In the genomic region with DNA sequence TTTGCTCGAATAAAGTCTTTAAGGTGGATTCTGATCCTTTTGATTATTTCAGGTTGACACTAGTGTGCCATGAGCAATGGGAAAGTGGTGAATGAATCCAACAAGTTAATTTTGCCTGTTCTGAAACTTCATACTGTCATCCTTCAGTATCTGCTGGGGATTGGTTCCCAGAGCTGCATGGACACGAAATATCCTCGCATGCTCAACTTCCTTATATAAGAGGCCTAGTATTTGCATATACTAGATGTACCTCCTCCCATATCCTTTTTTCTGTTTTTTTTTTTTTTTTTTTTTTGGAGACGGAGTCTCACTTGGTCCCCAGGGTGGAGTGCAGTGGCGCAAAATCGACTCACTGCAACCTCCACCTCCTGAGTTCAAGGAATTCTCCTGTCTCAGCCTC, we compare ENCODE assay signal across 16 cellular contexts. TPM values are rescaled to one million over a fixed set of nuclear protein-coding genes. Genes with fewer than 3 reads are reported as not detected.
A peak's percentile ranks its signal among the peaks of the same experiment; 100 is the strongest.
DNase-seq lines count a peak whose midpoint lies in the region; ATAC-seq and TF ChIP-seq lines count a peak whose summit lies in the region.
"Had no signal": no experiment of that assay in that cellular context is flagged by ENCODE, and none has a peak within 500 bp of the region (broad histone marks: within the 10 kb centered on the region; RNA-seq: fewer than 3 reads in every experiment).

No MANE protein-coding gene starts in this region.

- no peak for TF ChIP-seq CTCF in NB4 (IDR thresholded peaks at IDR 0.05; ENCODE audit: low read depth, low read length)

- intact Hi-C loops in dendritic cell treated with granulocyte-macrophage colony-stimulating factor and Interleukin-4, amounts not matched to agents 40 ng/mL and 50 ng/mL, for 4 days (cut with micrococcal nuclease), result loop anchor here (5.0 kb wide), 1 partner anchor 52 kb away; no protein-coding TSS in a partner anchor
- intact Hi-C loops in activated naive CD4-positive, alpha-beta T cell treated with anti-CD3 and anti-CD28 coated beads for 36 hours (cut with micrococcal nuclease), result no loop called here

- no peak overlapping the region for H3K4me3 Mint-ChIP-seq in activated T-cell treated with anti-CD3 and anti-CD28 coated beads, Interleukin-2, amount 50 U/mL, for 72 hours
- no peak overlapping the region for H3K4me3 Mint-ChIP-seq in dendritic cell treated with granulocyte-macrophage colony-stimulating factor and Interleukin-4, amounts not matched to agents 40 ng/mL and 50 ng/mL, for 4 days
- no peak overlapping the region for H3K4me3 Mint-ChIP-seq in activated naive CD4-positive, alpha-beta T cell treated with anti-CD3 and anti-CD28 coated beads for 36 hours
- H3K4me3 Mint-ChIP-seq: CD14-positive monocyte; CD8-positive, alpha-beta T cell; H9 had no signal

- ATAC-seq in activated T-cell treated with anti-CD3 and anti-CD28 coated beads, Interleukin-2, amount 50 U/mL, for 72 hours (replicated peaks in 1 of 2), result no peak
- ATAC-seq: CD8-positive, alpha-beta T cell; HepG2 had no signal

- H3K4me3 ChIP-seq in NB4 (ENCODE audit: low read depth, low read length), result no peak overlapping the region
- H3K4me3 ChIP-seq: BLaER1 had no signal

- H3K36me3 Mint-ChIP-seq in activated T-cell treated with anti-CD3 and anti-CD28 coated beads, Interleukin-2, amount 50 U/mL, for 72 hours (ENCODE audit: insufficient read depth in 2 of 2), result no peaks in the 10 kb centered on the region
- no peaks in the 10 kb centered on the region for H3K36me3 Mint-ChIP-seq in dendritic cell treated with granulocyte-macrophage colony-stimulating factor and Interleukin-4, amounts not matched to agents 40 ng/mL and 50 ng/mL, for 4 days (ENCODE audit: low read depth)
- no peaks in the 10 kb centered on the region for H3K36me3 Mint-ChIP-seq in activated naive CD4-positive, alpha-beta T cell treated with anti-CD3 and anti-CD28 coated beads for 36 hours (ENCODE audit: low read depth)
- H3K36me3 Mint-ChIP-seq: CD14-positive monocyte; CD8-positive, alpha-beta T cell had no signal

- CTCF ChIA-PET in activated naive CD4-positive, alpha-beta T cell treated with anti-CD3 and anti-CD28 coated beads for 36 hours (lab: Charles Lee), result no interaction called here

- no peaks in the 10 kb centered on the region for H3K4me1 Mint-ChIP-seq in activated T-cell treated with anti-CD3 and anti-CD28 coated beads, Interleukin-2, amount 50 U/mL, for 72 hours (ENCODE audit: low read depth)
- peaks cover 6% of the 10 kb centered on the region for H3K4me1 Mint-ChIP-seq in dendritic cell treated with granulocyte-macrophage colony-stimulating factor and Interleukin-4, amounts not matched to agents 40 ng/mL and 50 ng/mL, for 4 days (ENCODE audit: low read depth)
- no peaks in the 10 kb centered on the region for H3K4me1 Mint-ChIP-seq in activated naive CD4-positive, alpha-beta T cell treated with anti-CD3 and anti-CD28 coated beads for 36 hours (ENCODE audit: low read depth)

- no peak for DNase-seq in activated T-cell treated with anti-CD3 and anti-CD28 coated beads, Interleukin-2, amount 50 U/mL, for 72 hours
- no peak for DNase-seq in activated T-cell treated with anti-CD3 and anti-CD28 coated beads, Interleukin-2, amount 50 U/mL, for 48 hours
- DNase-seq in NB4 (ENCODE audit: low read depth) (peak; percentile 19), HuH-7.5 (ENCODE audit: low spot score) (no peak), NCI-H2107 (lab: John Stamatoyannopoulos, UW) (no peak)
- DNase-seq in activated naive CD4-positive, alpha-beta T cell treated with anti-CD3 and anti-CD28 coated beads for 36 hours, result no peak
- DNase-seq: 8988T; Calu3; CD8-positive, alpha-beta T cell; DMS79 treated with DMSO at 0.1 percent for 48 hours; GF-D8; H9 had no signal

- H3K27me3 Mint-ChIP-seq in activated T-cell treated with anti-CD3 and anti-CD28 coated beads, Interleukin-2, amount 50 U/mL, for 72 hours (ENCODE audit: low read depth), result no peaks in the 10 kb centered on the region
- no peaks in the 10 kb centered on the region for H3K27me3 Mint-ChIP-seq in dendritic cell treated with granulocyte-macrophage colony-stimulating factor and Interleukin-4, amounts not matched to agents 40 ng/mL and 50 ng/mL, for 4 days
- H3K27me3 Mint-ChIP-seq in activated naive CD4-positive, alpha-beta T cell treated with anti-CD3 and anti-CD28 coated beads for 36 hours (ENCODE audit: low read depth), result no peaks in the 10 kb centered on the region

- no peaks in the 10 kb centered on the region for H3K9me3 Mint-ChIP-seq in activated T-cell treated with anti-CD3 and anti-CD28 coated beads, Interleukin-2, amount 50 U/mL, for 72 hours
- H3K9me3 Mint-ChIP-seq in dendritic cell treated with granulocyte-macrophage colony-stimulating factor and Interleukin-4, amounts not matched to agents 40 ng/mL and 50 ng/mL, for 4 days, result no peaks in the 10 kb centered on the region
- H3K9me3 Mint-ChIP-seq in activated naive CD4-positive, alpha-beta T cell treated with anti-CD3 and anti-CD28 coated beads for 36 hours, result no peaks in the 10 kb centered on the region
- H3K9me3 Mint-ChIP-seq: CD8-positive, alpha-beta T cell; H9 had no signal

- peak overlapping the region; percentile 48 for H3K27ac Mint-ChIP-seq in activated T-cell treated with anti-CD3 and anti-CD28 coated beads, Interleukin-2, amount 50 U/mL, for 72 hours
- H3K27ac Mint-ChIP-seq in dendritic cell treated with granulocyte-macrophage colony-stimulating factor and Interleukin-4, amounts not matched to agents 40 ng/mL and 50 ng/mL, for 4 days, result peak overlapping the region; percentile 72
- no peak overlapping the region for H3K27ac Mint-ChIP-seq in activated naive CD4-positive, alpha-beta T cell treated with anti-CD3 and anti-CD28 coated beads for 36 hours
- H3K27ac Mint-ChIP-seq: CD14-positive monocyte; CD8-positive, alpha-beta T cell; H9 had no signal

- no peak for TF ChIP-seq POLR2A in NB4 (IDR thresholded peaks at IDR 0.05; ENCODE audit: extremely low read depth, insufficient read length)

RNA-seq across cellular contexts. Expression of gene PDS5A, which starts 23.0 kb away (rescaled TPM):
- total RNA-seq in activated T-cell treated with anti-CD3 and anti-CD28 coated beads, Interleukin-2, amount 50 U/mL, for 72 hours, result 100 to 1,000 TPM; 111 to 128 TPM
- 10 to 100 TPM; 86.8 to 89.1 TPM for total RNA-seq in activated naive CD4-positive, alpha-beta T cell treated with anti-CD3 and anti-CD28 coated beads for 36 hours

RNA-seq across cellular contexts. Expression of gene N4BP2, which starts 55.9 kb away (rescaled TPM):
- total RNA-seq in activated T-cell treated with anti-CD3 and anti-CD28 coated beads, Interleukin-2, amount 50 U/mL, for 72 hours, result 10 to 100 TPM; 29.8 to 37.3 TPM
- 10 to 100 TPM; 17.5 to 18.8 TPM for total RNA-seq in activated naive CD4-positive, alpha-beta T cell treated with anti-CD3 and anti-CD28 coated beads for 36 hours
